ENCODE assay signal across 8 cellular contexts in the genomic region with DNA sequence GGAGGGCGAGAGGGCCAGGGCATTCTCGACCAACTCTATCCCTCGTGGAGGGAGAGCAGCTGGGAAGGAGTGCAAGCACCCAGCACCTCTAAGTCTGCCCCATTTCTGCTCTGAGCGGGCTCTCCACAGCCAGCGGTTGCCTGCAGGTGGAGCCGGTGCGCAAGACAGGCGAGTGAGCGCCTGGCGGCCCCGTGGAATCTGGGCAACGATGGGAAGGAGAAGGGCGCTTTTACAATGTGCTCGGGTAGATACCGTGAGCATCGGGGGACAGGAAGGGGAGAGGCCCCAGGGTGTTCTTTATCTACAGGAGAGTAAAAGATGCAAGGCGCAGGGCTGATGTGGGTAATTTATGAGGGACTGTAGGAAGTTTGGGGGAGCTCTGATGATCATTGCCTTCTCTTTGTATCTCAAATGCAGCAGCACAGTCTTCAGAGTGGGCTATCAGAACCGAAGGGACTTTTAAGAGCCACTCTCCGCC. TPM values are rescaled to one million over a fixed set of nuclear protein-coding genes. Genes with fewer than 3 reads are reported as not detected.
DNase-seq lines count a peak whose midpoint lies in the region; ATAC-seq and TF ChIP-seq lines count a peak whose summit lies in the region.

No MANE protein-coding gene starts in this region.

- TF ChIP-seq CTCF in GM12864 (IDR thresholded peaks at IDR 0.05; ENCODE audit: low read depth, low read length, missing control alignments) (peak; percentile 85), adrenal gland (IDR thresholded peaks at IDR 0.05) (peak; percentile 53 to 80 (median 72)), left ventricle myocardium inferior (IDR thresholded peaks at IDR 0.05; ENCODE audit: borderline replicate concordance) (peak; percentile 89), prostate gland (IDR thresholded peaks at IDR 0.05) (peak in 3 of 4 experiments; percentile 53 to 76 (median 73))

- H3K4me1 ChIP-seq in adrenal gland (replicated peaks in 1 of 2) (peaks cover 7 to 19% of the 10 kb centered on the region in 2 donors), left ventricle myocardium inferior (peaks cover 47% of the 10 kb centered on the region), prostate gland (replicated peaks) (no peaks in the 10 kb centered on the region)

- intact Hi-C loops in adrenal gland (cut with DNase I): loop anchor here in 1 of 2 donors (5.0 kb wide), 2 partner anchors 61 to 96 kb away; a partner anchor contains a TSS
- intact Hi-C loops in left ventricle myocardium inferior (cut with micrococcal nuclease): no loop called here
- intact Hi-C loops in prostate gland (cut with DNase I): loop anchor here (5.0 kb wide), 2 partner anchors 101 to 429 kb away; a partner anchor contains a TSS

- no peak for TF ChIP-seq POLR2A in adrenal gland (IDR thresholded peaks at IDR 0.05)
- TF ChIP-seq POLR2A in prostate gland (IDR thresholded peaks at IDR 0.05): no peak

- peak overlapping the region in 4 of 5 donors; percentile 53 to 93 (median 82) for H3K27ac ChIP-seq in adrenal gland
- peak overlapping the region; percentile 94 for H3K27ac ChIP-seq in left ventricle myocardium inferior (replicated peaks)
- peak overlapping the region; percentile 79 to 89 for H3K27ac ChIP-seq in prostate gland

- DNase-seq in GM12864 (ENCODE audit: low read depth) (no peak), NCI-H1092 (lab: John Stamatoyannopoulos, UW) (peak; percentile 65), SW480 (ENCODE audit: low spot score) (peak; percentile 92), adrenal gland (peak; percentile 80 to 91 (median 85)), left ventricle myocardium inferior (peak; percentile 80), prostate gland (ENCODE audit: low spot score) (peak; percentile 77), ureter (ENCODE audit: low spot score) (peak; percentile 88)

- H3K4me3 ChIP-seq in GM12864 (ENCODE audit: low read depth, low read length) (peak overlapping the region; percentile 98), adrenal gland (peak overlapping the region in 3 of 4 donors; percentile 21 to 95 (median 40)), left ventricle myocardium inferior (peak overlapping the region; percentile 88), prostate gland (peak overlapping the region; percentile 60 to 78)

- H3K9me3 ChIP-seq in adrenal gland (replicated peaks in 1 of 3): no peaks in the 10 kb centered on the region
- H3K9me3 ChIP-seq in left ventricle myocardium inferior (replicated peaks): no peaks in the 10 kb centered on the region
- H3K9me3 ChIP-seq in prostate gland: no peaks in the 10 kb centered on the region

- H3K36me3 ChIP-seq in adrenal gland (replicated peaks in 1 of 2) (no peaks in the 10 kb centered on the region), left ventricle myocardium inferior (no peaks in the 10 kb centered on the region), prostate gland (no peaks in the 10 kb centered on the region)

- WGBS in adrenal gland, 4 donors: 0 to 1% (median 0%) methylated on average over 15 to 19 of the region's 19 CpGs
- WGBS in prostate gland: 0% methylated on average over 19 of the region's 19 CpGs

- H3K27me3 ChIP-seq in adrenal gland: no peaks in the 10 kb centered on the region
- H3K27me3 ChIP-seq in left ventricle myocardium inferior (ENCODE audit: low read depth): no peaks in the 10 kb centered on the region
- H3K27me3 ChIP-seq in prostate gland (replicated peaks; ENCODE audit: insufficient read depth): no peaks in the 10 kb centered on the region

- peak; percentile 71 for ATAC-seq in HG02610 (IDR thresholded peaks at IDR 0.05; ENCODE audit: unreplicated experiment)

RNA-seq across cellular contexts. Expression of a gene that starts 0.9 kb away (rescaled TPM):
- total RNA-seq in adrenal gland (10 to 100 TPM in 7 of 8 donors, 1 to 10 TPM in 1; 6.3 to 24.5 (median 18.1) TPM), left ventricle myocardium inferior (47.1 TPM), prostate gland (10 to 100 TPM in 1 of 2 donors, 1 to 10 TPM in 1; 8.2 to 12.0 TPM), ureter (22.2 TPM)
- 10 to 100 TPM in 2 of 3 donors, 1 to 10 TPM in 1; 9.7 to 17.5 (median 13.7) TPM for polyA plus RNA-seq in adrenal gland

RNA-seq across cellular contexts. Expression of a gene that starts 47.6 kb away (rescaled TPM):
- 10 to 100 TPM in 6 of 8 donors, 1 to 10 TPM in 2; 3.7 to 23.6 (median 12.1) TPM for total RNA-seq in adrenal gland
- 1 to 10 TPM in 2 of 3 donors, under 1 TPM in 1; 0.44 to 4.8 (median 1.0) TPM for polyA plus RNA-seq in adrenal gland
- total RNA-seq in left ventricle myocardium inferior: 4.1 TPM
- 10 to 100 TPM; 14.3 to 15.6 TPM for total RNA-seq in prostate gland
- total RNA-seq in ureter: 20.1 TPM

Comparison
In these comparisons a context has a peak if more than half of its experiments do, and no peak if none do; other contexts are left out.
1. H3K4me3 ChIP-seq: peak in every context shown above with its lines; median percentile 98 in GM12864; 88 in left ventricle myocardium inferior; 69 in prostate gland; 40 in adrenal gland.